8 cellular contexts compared by ENCODE assay signal in the genomic region with DNA sequence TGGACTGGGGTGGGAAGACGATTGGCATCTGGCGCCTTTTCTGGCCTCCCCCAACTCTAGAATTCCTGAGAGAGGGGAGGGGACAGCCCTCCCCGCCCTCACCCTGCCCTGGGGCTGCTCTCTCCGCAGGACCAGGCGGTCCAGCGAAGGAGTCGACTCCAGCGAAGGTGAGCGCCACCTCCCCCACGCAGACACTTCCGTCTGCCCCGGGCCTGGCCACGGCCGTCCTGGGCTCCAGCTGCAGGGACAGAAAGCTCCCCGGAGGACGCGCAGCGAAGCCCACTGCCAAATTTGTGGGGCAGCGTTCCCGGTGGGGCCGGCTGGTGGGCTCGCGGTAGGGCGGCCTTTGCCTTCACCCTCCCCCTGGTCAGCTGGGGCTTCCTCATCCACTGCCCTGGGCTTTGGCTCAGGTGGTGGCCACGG. TPM values are rescaled to one million over a fixed set of nuclear protein-coding genes. Genes with fewer than 3 reads are reported as not detected.
A peak's percentile ranks its signal among the peaks of the same experiment; 100 is the strongest.
DNase-seq lines count a peak whose midpoint lies in the region; ATAC-seq lines count a peak whose summit lies in the region.

No MANE protein-coding gene starts in this region.

- H3K4me2 ChIP-seq in BLaER1, result peak overlapping the region; percentile 95

- peak overlapping the region; percentile 91 for H3K9ac ChIP-seq in BLaER1

- H3K9me3 ChIP-seq in BLaER1, result no peaks in the 10 kb centered on the region
- H3K9me3 ChIP-seq in mesodermal cell (ENCODE audit: control insufficient read depth, low read length), result no peaks in the 10 kb centered on the region
- H3K9me3 ChIP-seq in aorta (ENCODE audit: control insufficient read depth, low read length), result no peaks in the 10 kb centered on the region

- H4K20me1 ChIP-seq in BLaER1, result peaks cover 28% of the 10 kb centered on the region

- 9 to 11% methylated on average over 11 to 21 of the region's 25 CpGs for WGBS in mesodermal cell (ENCODE audit: insufficient coverage in 2 of 2), 2 experiments
- WGBS in aorta, 2 donors, result 1 to 2% methylated on average over 24 to 25 of the region's 25 CpGs

- peak overlapping the region; percentile 79 for H3K4me3 ChIP-seq in BLaER1
- peak overlapping the region; percentile 60 for H3K4me3 ChIP-seq in mesodermal cell (ENCODE audit: extremely low read depth, insufficient read depth, low read length, poor library complexity, severe bottlenecking)
- H3K4me3 ChIP-seq in aorta (ENCODE audit: low read length in 2 of 2), result peak overlapping the region; percentile 67 to 69

- ATAC-seq in aorta (ENCODE audit: low FRiP score) (peak; percentile 26), GM21528 (IDR thresholded peaks at IDR 0.05; ENCODE audit: low FRiP score, unreplicated experiment) (no peak), HG03439 (IDR thresholded peaks at IDR 0.05; ENCODE audit: unreplicated experiment) (no peak), GM18909 (IDR thresholded peaks at IDR 0.05; ENCODE audit: poor library complexity, unreplicated experiment) (no peak)

- H3K27ac ChIP-seq in BLaER1 (peak overlapping the region; percentile 95), mesodermal cell (ENCODE audit: low read depth, low read length, severe bottlenecking) (no peak overlapping the region), aorta (ENCODE audit: low read depth in 1 of 2, low read length in 2 of 2) (peak overlapping the region in 1 of 2 donors; percentile 9)

- DNase-seq in NCI-H146 treated with DMSO at 0.1 percent for 48 hours (lab: John Stamatoyannopoulos, UW; ENCODE audit: unreplicated experiment) (peak; percentile 47), dermis blood vessel endothelial cell (peak; percentile 27), aorta (peak in 1 of 2 donors; percentile 79)

- no peaks in the 10 kb centered on the region for H3K27me3 ChIP-seq in BLaER1
- no peaks in the 10 kb centered on the region for H3K27me3 ChIP-seq in aorta (ENCODE audit: control insufficient read depth in 1 of 2, insufficient read depth in 2 of 2, low read length in 1 of 2)

- peaks cover 62% of the 10 kb centered on the region for H3K4me1 ChIP-seq in BLaER1
- peaks cover 20% of the 10 kb centered on the region for H3K4me1 ChIP-seq in mesodermal cell (ENCODE audit: control insufficient read depth, insufficient read depth, low read length, poor library complexity, severe bottlenecking)
- H3K4me1 ChIP-seq in aorta (ENCODE audit: control insufficient read depth in 1 of 2, insufficient read depth in 2 of 2, low read length in 2 of 2), result no peaks in the 10 kb centered on the region

- intact Hi-C loops in aorta (cut with DNase I), result no loop called here

- peaks cover 70% of the 10 kb centered on the region for H3K36me3 ChIP-seq in BLaER1
- peaks cover 33% of the 10 kb centered on the region for H3K36me3 ChIP-seq in mesodermal cell (ENCODE audit: control insufficient read depth, insufficient read depth, low read length)
- H3K36me3 ChIP-seq in aorta (ENCODE audit: control insufficient read depth in 1 of 2, insufficient read depth in 2 of 2, low read length in 1 of 2), result peaks cover 0 to 3% of the 10 kb centered on the region in 2 donors

RNA-seq across cellular contexts. Expression of a gene that starts 0.7 kb away (rescaled TPM):
- total RNA-seq in dermis blood vessel endothelial cell (15.6 and 19.7 TPM in 2 replicates), aorta (10 to 100 TPM; 27.3 to 37.0 TPM)
- 23.4 TPM for polyA plus RNA-seq in mesodermal cell (2013, experiment 1 of 2)
- polyA plus RNA-seq in mesodermal cell (2013, experiment 2 of 2), result 15.9 TPM
- polyA plus RNA-seq in aorta, result 10 to 100 TPM; 13.3 to 24.1 TPM

RNA-seq across cellular contexts. Expression of a gene that starts 14.9 kb away (rescaled TPM):
- total RNA-seq in dermis blood vessel endothelial cell (29.1 and 32.3 TPM in 2 replicates), aorta (10 to 100 TPM; 43.2 to 96.1 TPM)
- 31.7 TPM for polyA plus RNA-seq in mesodermal cell (2013, experiment 1 of 2)
- polyA plus RNA-seq in mesodermal cell (2013, experiment 2 of 2), result 24.3 TPM
- polyA plus RNA-seq in aorta, result 100 to 1,000 TPM in 1 of 2 donors, 10 to 100 TPM in 1; 16.8 to 100 TPM

RNA-seq across cellular contexts. Expression of a gene that starts 37.7 kb away (rescaled TPM):
- 40.0 and 56.8 TPM in 2 replicates for total RNA-seq in dermis blood vessel endothelial cell
- polyA plus RNA-seq in mesodermal cell (2013, experiment 1 of 2), result 46.3 TPM
- 36.4 TPM for polyA plus RNA-seq in mesodermal cell (2013, experiment 2 of 2)
- total RNA-seq in aorta, result 10 to 100 TPM; 53.8 to 77.6 TPM
- 10 to 100 TPM; 29.3 to 53.6 TPM for polyA plus RNA-seq in aorta

RNA-seq across cellular contexts. Expression of a gene that starts 49.3 kb away (rescaled TPM):
- total RNA-seq in dermis blood vessel endothelial cell (41.8 and 54.1 TPM in 2 replicates), aorta (10 to 100 TPM; 82.7 to 85.1 TPM)
- polyA plus RNA-seq in mesodermal cell (2013, experiment 1 of 2), result 67.2 TPM
- 56.7 TPM for polyA plus RNA-seq in mesodermal cell (2013, experiment 2 of 2)
- polyA plus RNA-seq in aorta, result 100 to 1,000 TPM; 175 to 338 TPM
